Comparison of ENCODE assay signal across 8 cellular contexts in genomic region chr1:7962011-7962335, GRCh38. TPM values are rescaled to one million over a fixed set of nuclear protein-coding genes. Genes with fewer than 3 reads are reported as not detected.
DNase-seq lines count a peak whose midpoint lies in the region; ATAC-seq and TF ChIP-seq lines count a peak whose summit lies in the region.

No MANE protein-coding gene starts in this region.

- no peaks in the 10 kb centered on the region for H3K27me3 ChIP-seq in thoracic aorta (replicated peaks; ENCODE audit: insufficient read depth)

- H3K9me3 Mint-ChIP-seq in activated naive CD4-positive, alpha-beta T cell treated with anti-CD3 and anti-CD28 coated beads, Interleukin-2, amount 50 U/mL, for 72 hours, result no peaks in the 10 kb centered on the region

- TF ChIP-seq CTCF in thoracic aorta (IDR thresholded peaks at IDR 0.05), result no peak

- H3K4me1 ChIP-seq in thoracic aorta (ENCODE audit: control insufficient read depth in 1 of 2, low read depth in 2 of 2), result peaks cover 33 to 56% of the 10 kb centered on the region in 2 donors

- ATAC-seq in HG03342 (IDR thresholded peaks at IDR 0.05; ENCODE audit: unreplicated experiment) (peak; percentile 7), thoracic aorta (ENCODE audit: insufficient number of reproducible peaks, low FRiP score, low read depth) (no peak)
- peak; percentile 1 to 5 for ATAC-seq in activated naive CD4-positive, alpha-beta T cell treated with anti-CD3 and anti-CD28 coated beads, Interleukin-2, amount 50 U/mL, for 72 hours

- no peaks in the 10 kb centered on the region for H3K9me3 ChIP-seq in thoracic aorta

- peak overlapping the region; percentile 83 for H3K4me3 ChIP-seq in thoracic aorta

- peak; percentile 18 for DNase-seq in activated gamma-delta T cell treated with anti-CD3 and anti-CD28 coated beads, Interleukin-2, amount 50 U/mL, for 16 hours (ENCODE audit: low read depth)
- no peak for DNase-seq in activated gamma-delta T cell (lab: John Stamatoyannopoulos, UW)
- DNase-seq in activated naive CD4-positive, alpha-beta T cell treated with anti-CD3 and anti-CD28 coated beads, Interleukin-2, amount 50 U/mL, for 72 hours (ENCODE audit: low spot score in 2 of 2), result no peak
- DNase-seq in iris pigment epithelial cell (ENCODE audit: low read depth), result peak; percentile 36
- DNase-seq in thoracic aorta (ENCODE audit: low spot score), result no peak
- DNase-seq in superior temporal gyrus (ENCODE audit: extremely low spot score), result no peak
- no peak for DNase-seq in NCI-H446 (lab: John Stamatoyannopoulos, UW)

- H3K27ac ChIP-seq in thoracic aorta, result peak overlapping the region; percentile 86 to 88

- H3K36me3 ChIP-seq in thoracic aorta, result peaks cover 11% of the 10 kb centered on the region

- H3K27ac Mint-ChIP-seq in activated naive CD4-positive, alpha-beta T cell treated with anti-CD3 and anti-CD28 coated beads, Interleukin-2, amount 50 U/mL, for 72 hours, result peak overlapping the region; percentile 94 to 98

- H3K36me3 Mint-ChIP-seq in activated naive CD4-positive, alpha-beta T cell treated with anti-CD3 and anti-CD28 coated beads, Interleukin-2, amount 50 U/mL, for 72 hours, result peaks cover 34 to 35% of the 10 kb centered on the region in 2 donors

RNA-seq across cellular contexts. Expression of gene PARK7, which starts 0.5 kb away (rescaled TPM):
- 100 to 1,000 TPM; 385 to 475 TPM for total RNA-seq in activated naive CD4-positive, alpha-beta T cell treated with anti-CD3 and anti-CD28 coated beads, Interleukin-2, amount 50 U/mL, for 72 hours
- 100 to 1,000 TPM; 140 to 145 TPM for total RNA-seq in thoracic aorta

RNA-seq across cellular contexts. Expression of gene TNFRSF9, which starts 21.3 kb away (rescaled TPM):
- total RNA-seq in activated naive CD4-positive, alpha-beta T cell treated with anti-CD3 and anti-CD28 coated beads, Interleukin-2, amount 50 U/mL, for 72 hours, result 10 to 100 TPM; 10.8 to 66.8 TPM
- not detected for total RNA-seq in thoracic aorta

Comparison
In these comparisons a context has a peak if more than half of its experiments do, and no peak if none do; other contexts are left out.
1. DNase-seq: peak in activated gamma-delta T cell treated with anti-CD3 and anti-CD28 coated beads, Interleukin-2, amount 50 U/mL, for 16 hours (single experiment) and iris pigment epithelial cell (single experiment); none in activated gamma-delta T cell (single experiment), activated naive CD4-positive, alpha-beta T cell treated with anti-CD3 and anti-CD28 coated beads, Interleukin-2, amount 50 U/mL, for 72 hours (0 of 2), thoracic aorta (single experiment), superior temporal gyrus (single experiment) and NCI-H446 (0 of 2).
2. RNA of gene TNFRSF9, which starts 21.3 kb away (total RNA-seq): 10.8 to 66.8 TPM in activated naive CD4-positive, alpha-beta T cell treated with anti-CD3 and anti-CD28 coated beads, Interleukin-2, amount 50 U/mL, for 72 hours; not detected in thoracic aorta; every median in the first group is over 4 times any median in the second.